8 cellular contexts compared by ENCODE assay signal in the genomic region with DNA sequence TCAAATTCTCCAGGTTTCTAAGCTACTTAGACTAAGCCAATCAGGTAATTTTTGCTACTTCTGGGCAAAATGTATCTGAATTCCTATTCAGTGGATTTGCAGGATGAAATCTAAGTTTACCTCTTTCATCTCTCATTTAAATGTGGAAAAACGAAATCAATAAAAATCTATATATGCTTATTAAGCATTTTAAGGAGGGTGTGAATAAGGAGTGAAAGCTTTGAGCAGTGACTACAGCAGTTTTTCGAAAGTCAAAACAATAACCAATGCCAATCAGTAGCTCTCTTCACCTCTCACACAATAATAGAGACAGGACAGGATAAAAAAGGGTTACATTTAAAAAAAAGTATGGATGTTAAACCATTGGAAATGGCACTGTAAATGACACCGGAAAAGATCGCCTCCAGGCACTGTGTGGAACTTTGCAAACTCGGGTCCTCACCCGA. TPM values are rescaled to one million over a fixed set of nuclear protein-coding genes. Genes with fewer than 3 reads are reported as not detected.
DNase-seq lines count a peak whose midpoint lies in the region; ATAC-seq and TF ChIP-seq lines count a peak whose summit lies in the region.

No MANE protein-coding gene starts in this region.

- H3K36me3 Mint-ChIP-seq in activated T-cell treated with anti-CD3 and anti-CD28 coated beads, Interleukin-2, amount 50 U/mL, for 72 hours (ENCODE audit: insufficient read depth in 2 of 2), result no peaks in the 10 kb centered on the region

- intact Hi-C loops in ovary (cut with DNase I), result no loop called here

- no peak for TF ChIP-seq EP300 in ovary (IDR thresholded peaks at IDR 0.05)

- ATAC-seq in activated T-cell treated with anti-CD3 and anti-CD28 coated beads, Interleukin-2, amount 50 U/mL, for 72 hours (replicated peaks in 1 of 2), result no peak
- no peak for ATAC-seq in left lobe of liver

- 1% methylated on average over 4 of the region's 6 CpGs for WGBS in HUES64
- 0 to 1% (median 0%) methylated on average over 6 of the region's 6 CpGs for WGBS in ovary, 3 donors

- no peaks in the 10 kb centered on the region for H3K9me3 ChIP-seq in HUES64 (ENCODE audit: insufficient read depth, low read depth, low read length)
- no peaks in the 10 kb centered on the region for H3K9me3 ChIP-seq in duodenal mucosa (ENCODE audit: control insufficient read depth in 1 of 2, low read length in 2 of 2)
- no peaks in the 10 kb centered on the region for H3K9me3 ChIP-seq in ovary

- no peak for DNase-seq in activated T-cell treated with anti-CD3 and anti-CD28 coated beads, Interleukin-2, amount 50 U/mL, for 72 hours
- DNase-seq in activated T-cell treated with anti-CD3 and anti-CD28 coated beads for 4 hours (no peak), ovary (no peak), activated gamma-delta T cell treated with Interleukin-2 at 50 U/mL for 16 hours (no peak), GOT3 (lab: John Stamatoyannopoulos, UW) (no peak), left lobe of liver (ENCODE audit: low spot score) (no peak)

- H3K4me3 Mint-ChIP-seq in activated T-cell treated with anti-CD3 and anti-CD28 coated beads, Interleukin-2, amount 50 U/mL, for 72 hours, result peak overlapping the region; percentile 91 to 96

- peak overlapping the region; percentile 55 for H3K4me3 ChIP-seq in HUES64 (ENCODE audit: low read length)
- peak overlapping the region; percentile 90 to 92 for H3K4me3 ChIP-seq in duodenal mucosa (ENCODE audit: low read depth in 1 of 2, low read length in 2 of 2)
- H3K4me3 ChIP-seq in ovary, result peak overlapping the region; percentile 88

- H3K9ac ChIP-seq in HUES64 (ENCODE audit: low read depth, low read length), result peak overlapping the region; percentile 23; the same call in 1 of the 2 replicates
- peak overlapping the region; percentile 20 to 53 for H3K9ac ChIP-seq in duodenal mucosa (ENCODE audit: low read depth in 1 of 2, low read length in 2 of 2)

- peak overlapping the region; percentile 88 for H3K27ac Mint-ChIP-seq in activated T-cell treated with anti-CD3 and anti-CD28 coated beads, Interleukin-2, amount 50 U/mL, for 72 hours

- no peaks in the 10 kb centered on the region for H3K9me3 Mint-ChIP-seq in activated T-cell treated with anti-CD3 and anti-CD28 coated beads, Interleukin-2, amount 50 U/mL, for 72 hours

- H3K27ac ChIP-seq in HUES64 (ENCODE audit: low read depth, low read length), result 0 out of 2 replicates have a peak overlapping the region, but pooled peaks have one; percentile 9
- H3K27ac ChIP-seq in duodenal mucosa (ENCODE audit: low read depth, low read length), result no peak overlapping the region
- H3K27ac ChIP-seq in ovary, result peak overlapping the region in 1 of 2 donors; percentile 79

- 0 out of 2 replicates have a peak, but pooled peaks cover 6% of the 10 kb centered on the region for H3K4me1 ChIP-seq in HUES64 (ENCODE audit: insufficient read depth, low read length)
- peaks cover 7% of the 10 kb centered on the region in 2 donors for H3K4me1 ChIP-seq in duodenal mucosa (ENCODE audit: control insufficient read depth in 1 of 2, insufficient read depth in 2 of 2, low read length in 2 of 2)
- peaks cover 2% of the 10 kb centered on the region for H3K4me1 ChIP-seq in ovary (ENCODE audit: insufficient read depth)

- H3K27me3 ChIP-seq in HUES64 (ENCODE audit: insufficient read depth, low read length), result no peaks in the 10 kb centered on the region
- H3K27me3 ChIP-seq in duodenal mucosa (ENCODE audit: control insufficient read depth in 1 of 2, insufficient read depth in 2 of 2, low read length in 2 of 2), result no peaks in the 10 kb centered on the region
- H3K27me3 ChIP-seq in ovary, result no peaks in the 10 kb centered on the region

- H3K36me3 ChIP-seq in HUES64 (ENCODE audit: insufficient read depth, low read length) (no peaks in the 10 kb centered on the region), duodenal mucosa (ENCODE audit: control insufficient read depth in 1 of 2, insufficient read depth in 2 of 2, low read length in 2 of 2) (no peaks in the 10 kb centered on the region), ovary (no peaks in the 10 kb centered on the region)

- peaks cover 19% of the 10 kb centered on the region for H3K4me1 Mint-ChIP-seq in activated T-cell treated with anti-CD3 and anti-CD28 coated beads, Interleukin-2, amount 50 U/mL, for 72 hours (ENCODE audit: low read depth)

- TF ChIP-seq CTCF in ovary (IDR thresholded peaks at IDR 0.05), result no peak

- no peak for TF ChIP-seq POLR2A in ovary (IDR thresholded peaks at IDR 0.05)

- peaks cover 17% of the 10 kb centered on the region for H3K27me3 Mint-ChIP-seq in activated T-cell treated with anti-CD3 and anti-CD28 coated beads, Interleukin-2, amount 50 U/mL, for 72 hours (ENCODE audit: low read depth)

RNA-seq across cellular contexts. Expression of a gene that starts 0.5 kb away (rescaled TPM):
- 10 to 100 TPM; 13.7 to 18.2 TPM for total RNA-seq in activated T-cell treated with anti-CD3 and anti-CD28 coated beads, Interleukin-2, amount 50 U/mL, for 72 hours
- 19.7 TPM for polyA plus RNA-seq in HUES64 (2013, experiment 1 of 2)
- 20.2 TPM for polyA plus RNA-seq in HUES64 (2013, experiment 2 of 2)
- total RNA-seq in ovary (10 to 100 TPM; 12.0 to 33.4 (median 24.7) TPM), left lobe of liver (64.9 TPM)
- polyA plus RNA-seq in ovary, result 10 to 100 TPM; 17.4 to 18.7 TPM
